12 cellular contexts compared by ENCODE assay signal in the genomic region with DNA sequence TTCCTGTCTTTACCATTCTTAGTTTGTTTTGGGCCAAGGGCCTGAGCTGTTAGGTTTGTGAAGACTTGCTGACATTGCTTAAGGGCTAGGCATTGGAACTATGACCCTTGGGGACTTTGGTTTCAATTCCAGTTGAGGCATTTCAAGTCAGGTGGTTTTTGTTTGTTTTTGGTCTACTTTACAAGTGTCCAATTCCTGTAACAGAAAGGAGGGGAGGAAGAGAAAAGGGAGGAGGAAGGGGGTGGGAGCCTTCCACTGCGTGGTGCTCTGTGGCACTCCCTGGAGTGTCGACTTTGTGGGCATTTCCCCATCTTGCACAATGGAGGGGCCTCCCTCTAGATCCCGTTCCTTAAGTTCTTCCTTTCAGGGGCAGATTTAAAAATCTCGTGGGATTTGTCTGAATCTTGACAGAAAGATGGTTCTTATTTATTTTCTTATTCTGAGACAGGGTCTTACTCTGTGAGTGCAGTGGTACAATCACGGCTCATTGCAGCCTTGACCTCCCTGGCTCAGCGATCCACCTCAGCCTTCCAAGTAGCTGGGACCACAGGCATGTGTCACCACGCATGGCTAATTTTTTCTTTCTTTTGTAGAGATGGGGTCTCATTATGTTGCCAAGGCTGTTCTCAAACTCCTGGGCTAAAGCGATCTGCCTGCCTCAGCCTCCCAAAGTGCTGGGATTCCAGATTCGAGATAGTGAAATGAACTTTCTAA. TPM values are rescaled to one million over a fixed set of nuclear protein-coding genes. Genes with fewer than 3 reads are reported as not detected.
A peak's percentile ranks its signal among the peaks of the same experiment; 100 is the strongest.
DNase-seq lines count a peak whose midpoint lies in the region; ATAC-seq, FAIRE-seq and TF ChIP-seq lines count a peak whose summit lies in the region.
"Had no signal": no experiment of that assay in that cellular context is flagged by ENCODE, and none has a peak within 500 bp of the region (broad histone marks: within the 10 kb centered on the region; RNA-seq: fewer than 3 reads in every experiment).

No MANE protein-coding gene starts in this region.

- no peak overlapping the region for H3K56ac ChIP-seq in H9 (ENCODE audit: insufficient read length, low read depth, low read length)

- H2AK5ac ChIP-seq in neuronal stem cell (ENCODE audit: low read depth, low read length) (no peak overlapping the region), H9 (ENCODE audit: insufficient read length, low read length) (no peak overlapping the region)

- H3K9me3 Mint-ChIP-seq in endothelial cell (ENCODE audit: unreplicated experiment) (no peaks in the 10 kb centered on the region), H9 (peaks cover 0 to 3% of the 10 kb centered on the region in 2 experiments; a peak in 1 of 5 replicates), WTC11 (no peaks in the 10 kb centered on the region)
- H3K9me3 Mint-ChIP-seq: dendritic cell treated with granulocyte-macrophage colony-stimulating factor and Interleukin-4, amounts not matched to agents 40 ng/mL and 50 ng/mL, for 4 days had no signal

- CTCF ChIA-PET in A549 (lab: Yijun Ruan, JAX) = interaction anchor here (1.3 to 16.1 kb wide), 6 partner anchors 12 to 171 kb away, joined by 4 to 438 read pairs (median 8); partner anchors contain the start of genes AMOTL2, ANAPC13 and CEP63
- CTCF ChIA-PET in WTC11 (lab: Charles Lee) = interaction anchor here (1.3 to 9.1 kb wide), 8 partner anchors 54 to 164 kb away, joined by 4 to 175 read pairs (median 22); partner anchors contain the start of gene AMOTL2

- POLR2A ChIA-PET in A549 (lab: Yijun Ruan, JAX) = interaction anchor here (1.8 to 2.1 kb wide), 2 partner anchors 54 to 164 kb away, joined by 5 to 9 read pairs; no protein-coding TSS in a partner anchor
- POLR2A ChIA-PET in WTC11 (lab: Charles Lee) = interaction anchor here (1.4 to 1.8 kb wide), 3 partner anchors 54 to 68 kb away, joined by 5 to 12 read pairs (median 10); partner anchors contain the start of gene AMOTL2

- H4K5ac ChIP-seq in H9 (ENCODE audit: insufficient read length, low read depth, low read length) = no peak overlapping the region

- peak overlapping the region; percentile 71 for H3K4me2 ChIP-seq in A549
- no peak overlapping the region for H3K4me2 ChIP-seq in neuronal stem cell (ENCODE audit: insufficient read depth, low read length, poor library complexity, severe bottlenecking)
- no peak overlapping the region for H3K4me2 ChIP-seq in H9 (ENCODE audit: insufficient read depth, insufficient read length, low read length)

- H2AFZ ChIP-seq in neuronal stem cell (ENCODE audit: low read length) (peak overlapping the region; percentile 37), H9 (ENCODE audit: low read length) (no peak overlapping the region)

- H4K20me1 ChIP-seq in H9 (ENCODE audit: control insufficient read depth, insufficient read depth, insufficient read length) = no peaks in the 10 kb centered on the region

- H3K14ac ChIP-seq in neuronal stem cell (ENCODE audit: low read length) = no peak overlapping the region
- H3K14ac ChIP-seq in H9 (ENCODE audit: insufficient read depth, low read length) = no peak overlapping the region

- H3K18ac ChIP-seq in neuronal stem cell (ENCODE audit: low read length) = no peak overlapping the region
- H3K18ac ChIP-seq in H9 (ENCODE audit: insufficient read length, low read depth, low read length) = no peak overlapping the region

- H2BK20ac ChIP-seq in H9 (ENCODE audit: low read depth, low read length, poor library complexity, severe bottlenecking) = no peak overlapping the region

- DNase-seq in A549 (ENCODE audit: low read depth in 1 of 2, low spot score in 1 of 2) (peak in 1 of 2 experiments; percentile 51), MV-4-11 (lab: John Stamatoyannopoulos, UW) (peak; percentile 43), endothelial cell (ENCODE audit: low spot score) (no peak), neuronal stem cell (ENCODE audit: low spot score) (no peak), NOMO-1 (lab: John Stamatoyannopoulos, UW; ENCODE audit: unreplicated experiment in 2 of 2) (no peak), H9 (no peak), WTC11 (ENCODE audit: low spot score) (no peak)
- DNase-seq in activated CD4-positive, CD25-positive, alpha-beta regulatory T cell treated with anti-CD3 and anti-CD28 coated beads, Interleukin-2, amount 50 U/mL, for 72 hours = no peak
- DNase-seq: NCI-H1105, pancreas had no signal

- H3K79me2 ChIP-seq in H9 (ENCODE audit: insufficient read depth, low read length) = no peaks in the 10 kb centered on the region

- H3T11ph ChIP-seq in H9 (ENCODE audit: low read length) = no peak overlapping the region

- peak overlapping the region; percentile 97 to 100 for H3K27ac ChIP-seq in A549
- no peak overlapping the region for H3K27ac ChIP-seq in neuronal stem cell (replicated peaks; ENCODE audit: low read length)
- H3K27ac ChIP-seq in H9 (ENCODE audit: insufficient read length, low read depth, low read length) = no peak overlapping the region
- H3K27ac ChIP-seq: pancreas had no signal

- H3K4me3 Mint-ChIP-seq in endothelial cell (ENCODE audit: unreplicated experiment) (no peak overlapping the region), H9 (no peak overlapping the region), WTC11 (no peak overlapping the region)
- H3K4me3 Mint-ChIP-seq: dendritic cell treated with granulocyte-macrophage colony-stimulating factor and Interleukin-4, amounts not matched to agents 40 ng/mL and 50 ng/mL, for 4 days had no signal

- H4K8ac ChIP-seq in neuronal stem cell (ENCODE audit: low read depth, low read length) = no peak overlapping the region
- no peak overlapping the region for H4K8ac ChIP-seq in H9 (replicated peaks; ENCODE audit: insufficient read length, low read depth, low read length)

- no peak for TF ChIP-seq CTCF in A549 (IDR thresholded peaks at IDR 0.05)
- TF ChIP-seq CTCF in endothelial cell (IDR thresholded peaks at IDR 0.05; ENCODE audit: unreplicated experiment) = no peak
- TF ChIP-seq CTCF in H9 (conservative IDR thresholded peaks at IDR 0.05) = no peak
- TF ChIP-seq CTCF in WTC11 (IDR thresholded peaks at IDR 0.05) = no peak

- H3K4me1 ChIP-seq in A549 = peaks cover 66% of the 10 kb centered on the region
- H3K4me1 ChIP-seq in neuronal stem cell (ENCODE audit: control insufficient read depth in 2 of 2, insufficient read depth in 1 of 2, low read depth in 1 of 2, low read length in 2 of 2) = peaks cover 12 to 20% of the 10 kb centered on the region in 2 donors
- peaks cover 11% of the 10 kb centered on the region; the same call in 1 of the 2 replicates for H3K4me1 ChIP-seq in H9 (ENCODE audit: insufficient read depth, low read length)

- H3K4me3 ChIP-seq in A549 = no peak overlapping the region
- H3K4me3 ChIP-seq in neuronal stem cell (ENCODE audit: low read length in 2 of 2) = no peak overlapping the region
- H3K4me3 ChIP-seq: pancreas had no signal

- H3K4ac ChIP-seq in neuronal stem cell (ENCODE audit: low read length) = no peak overlapping the region
- no peak overlapping the region for H3K4ac ChIP-seq in H9 (ENCODE audit: low read depth, low read length)

- no peak for TF ChIP-seq RAD21 in A549 (conservative IDR thresholded peaks at IDR 0.05 in 1 of 2, IDR thresholded peaks at IDR 0.05 in 1 of 2)

- H3K9me3 ChIP-seq in A549 (no peaks in the 10 kb centered on the region), neuronal stem cell (replicated peaks in 1 of 2; ENCODE audit: control insufficient read depth in 2 of 2, insufficient read depth in 1 of 2, low read depth in 1 of 2, low read length in 2 of 2) (no peaks in the 10 kb centered on the region), H9 (ENCODE audit: control insufficient read depth, low read depth, low read length) (no peaks in the 10 kb centered on the region)
- H3K9me3 ChIP-seq: pancreas had no signal

- no peak for FAIRE-seq in A549 (lab: Jason Lieb, UNC)
- FAIRE-seq: H54, pancreas had no signal

- peak overlapping the region; percentile 20 for H3K27ac Mint-ChIP-seq in endothelial cell (ENCODE audit: unreplicated experiment)
- H3K27ac Mint-ChIP-seq in H9 = no peak overlapping the region
- H3K27ac Mint-ChIP-seq in WTC11 = no peak overlapping the region
- H3K27ac Mint-ChIP-seq: dendritic cell treated with granulocyte-macrophage colony-stimulating factor and Interleukin-4, amounts not matched to agents 40 ng/mL and 50 ng/mL, for 4 days had no signal

- H3K27me3 Mint-ChIP-seq in endothelial cell (ENCODE audit: unreplicated experiment) = peaks cover 6% of the 10 kb centered on the region
- H3K27me3 Mint-ChIP-seq in H9 (ENCODE audit: low read depth) = peaks cover 40% of the 10 kb centered on the region
- peaks cover 20% of the 10 kb centered on the region for H3K27me3 Mint-ChIP-seq in WTC11 (ENCODE audit: low read depth)

- H4K91ac ChIP-seq in neuronal stem cell (ENCODE audit: low read depth, low read length, poor library complexity) (no peak overlapping the region), H9 (ENCODE audit: insufficient read length, low read depth, low read length) (no peak overlapping the region)

- WGBS in A549 (ENCODE audit: missing lambda C conversion rate) = 55% methylated on average over 9 of the region's 9 CpGs
- WGBS in neuronal stem cell (ENCODE audit: extremely low coverage in 2 of 2, insufficient read length in 2 of 2, insufficient replicate concordance in 1 of 2), 2 donors = no CpG with 5 or more reads among the region's 9 CpGs
- no CpG with 5 or more reads among the region's 9 CpGs for WGBS in H9 (ENCODE audit: extremely low coverage, insufficient read length, low lambda C conversion rate)

- no peaks in the 10 kb centered on the region for H3K36me3 ChIP-seq in neuronal stem cell (replicated peaks in 1 of 2; ENCODE audit: control insufficient read depth in 2 of 2, insufficient read depth in 2 of 2, low read length in 2 of 2)
- H3K36me3 ChIP-seq: pancreas had no signal

- no peak for TF ChIP-seq POLR2A in A549 (IDR thresholded peaks at IDR 0.05; ENCODE audit: low read length)

- H3K9ac ChIP-seq in neuronal stem cell (ENCODE audit: low read depth, low read length, poor library complexity) (no peak overlapping the region), H9 (ENCODE audit: extremely low read depth, insufficient read length, low read length) (no peak overlapping the region)

- H2BK15ac ChIP-seq in neuronal stem cell (ENCODE audit: low read length) (no peak overlapping the region), H9 (ENCODE audit: low read depth, low read length) (no peak overlapping the region)

- H3K23ac ChIP-seq in neuronal stem cell (ENCODE audit: low read depth, low read length, poor library complexity) (no peak overlapping the region), H9 (ENCODE audit: insufficient read length, low read depth, low read length) (no peak overlapping the region)

- no peaks in the 10 kb centered on the region for H3K27me3 ChIP-seq in neuronal stem cell (ENCODE audit: control insufficient read depth in 3 of 3, insufficient read depth in 3 of 3, low read depth in 1 of 3, low read length in 3 of 3)
- H3K27me3 ChIP-seq in H9 (ENCODE audit: insufficient read depth, low read length) = peaks cover 3% of the 10 kb centered on the region; the same call in 1 of the 2 replicates
- H3K27me3 ChIP-seq: pancreas had no signal

- H2BK120ac ChIP-seq in neuronal stem cell (ENCODE audit: low read depth, low read length) (no peak overlapping the region), H9 (ENCODE audit: low read depth, low read length, poor library complexity, severe bottlenecking) (no peak overlapping the region)

- no peaks in the 10 kb centered on the region for H3K36me3 Mint-ChIP-seq in endothelial cell (ENCODE audit: low read depth, unreplicated experiment)
- H3K36me3 Mint-ChIP-seq in H9 (ENCODE audit: insufficient read depth in 1 of 3, low read depth in 3 of 3) = no peaks in the 10 kb centered on the region
- H3K36me3 Mint-ChIP-seq in WTC11 = no peaks in the 10 kb centered on the region

- ATAC-seq in A549 = no peak
- no peak for ATAC-seq in WTC11
- ATAC-seq: pancreas had no signal

- H3K4me1 Mint-ChIP-seq in endothelial cell (ENCODE audit: unreplicated experiment) = peaks cover 42% of the 10 kb centered on the region
- peaks cover 33 to 37% of the 10 kb centered on the region in 2 experiments for H3K4me1 Mint-ChIP-seq in H9
- peaks cover 38% of the 10 kb centered on the region for H3K4me1 Mint-ChIP-seq in WTC11

- peaks cover 5% of the 10 kb centered on the region for H3K23me2 ChIP-seq in H9 (ENCODE audit: insufficient read length, low read depth, low read length, poor library complexity, severe bottlenecking)

- H2BK5ac ChIP-seq in neuronal stem cell (ENCODE audit: low read length) (no peak overlapping the region), H9 (ENCODE audit: insufficient read length, low read length) (no peak overlapping the region)

- no peak; a peak in 1 of 5 replicates for TF ChIP-seq EP300 in A549 (IDR thresholded peaks at IDR 0.05)

- no peak overlapping the region for H2BK12ac ChIP-seq in neuronal stem cell (ENCODE audit: low read length)
- no peak overlapping the region for H2BK12ac ChIP-seq in H9 (ENCODE audit: insufficient read length, low read depth, low read length)

- no peaks in the 10 kb centered on the region for H3K79me1 ChIP-seq in neuronal stem cell (ENCODE audit: low read depth, low read length)
- no peaks in the 10 kb centered on the region for H3K79me1 ChIP-seq in H9 (ENCODE audit: insufficient read depth, low read depth, low read length, poor library complexity, severe bottlenecking)

RNA-seq across cellular contexts. Expression of gene RYK, which starts 59.5 kb away (rescaled TPM):
- polyA plus RNA-seq in A549 (2011; rRNA removed) (41.9 and 46.6 TPM in 2 replicates), A549 (2017; fragmentation: RNase III; extraction: RNeasy Plus Mini Kit Qiagen cat#74134 plus additional on column Dnase treatment) (28.4 to 30.6 TPM (median 29.2 TPM) in 3 replicates)
- polyA plus RNA-seq in A549 (2012; cell fraction: cytosol; rRNA removed) = 12.7 and 18.3 TPM in 2 replicates
- polyA plus RNA-seq in A549 (2012; cell fraction: nucleus; rRNA removed) = 11.6 and 20.5 TPM in 2 replicates
- polyA minus RNA-seq in A549 (2011; rRNA and poly(A)+ RNA removed) = 33.0 and 43.6 TPM in 2 replicates
- total RNA-seq in endothelial cell (ENCODE audit: unreplicated experiment) (60.4 TPM), H9 (2021) (57.7 and 60.6 TPM in 2 replicates), WTC11 (2021) (46.1 to 54.2 TPM (median 48.5 TPM) in 3 replicates)
- polyA plus RNA-seq in neuronal stem cell (2013, experiment 1 of 2) = 73.2 TPM
- 76.3 TPM for polyA plus RNA-seq in neuronal stem cell (2013, experiment 2 of 2)

Comparison
In these comparisons a context has a peak if more than half of its experiments do, and no peak if none do; other contexts are left out.
1. H3K27ac ChIP-seq: peak in A549 (2 of 2); none in neuronal stem cell (single experiment) and H9 (single experiment).